In genomic region chr6:26743941-26744699, GRCh38 we compare ENCODE assay signal across 11 cellular contexts.
DNase-seq lines count a peak whose midpoint lies in the region; ATAC-seq, FAIRE-seq and TF ChIP-seq lines count a peak whose summit lies in the region.
"Had no signal": no experiment of that assay in that cellular context is flagged by ENCODE, and none has a peak within 500 bp of the region (broad histone marks: within the 10 kb centered on the region; RNA-seq: fewer than 3 reads in every experiment).

No MANE protein-coding gene starts in this region.

- CTCF ChIA-PET in activated naive CD4-positive, alpha-beta T cell treated with anti-CD3 and anti-CD28 coated beads for 36 hours (lab: Charles Lee) = no interaction called here

- peaks cover 8% of the 10 kb centered on the region for H3K9me3 Mint-ChIP-seq in activated naive CD4-positive, alpha-beta T cell treated with anti-CD3 and anti-CD28 coated beads for 36 hours

- DNase-seq in activated naive CD4-positive, alpha-beta T cell treated with anti-CD3 and anti-CD28 coated beads for 36 hours = no peak
- DNase-seq in activated naive CD4-positive, alpha-beta T cell (lab: John Stamatoyannopoulos, UW) = no peak
- DNase-seq in T-helper 17 cell (no peak), aorta (no peak), H54 (ENCODE audit: insufficient read length, low spot score) (no peak), UCSD-AML1 (lab: John Stamatoyannopoulos, UW; ENCODE audit: unreplicated experiment) (no peak)
- DNase-seq: NK-92 treated with Interleukin-12 subunit alpha and Interleukin-12 subunit beta, amount 100 ng/mL, for 24 hours had no signal

- H3K27me3 Mint-ChIP-seq in activated naive CD4-positive, alpha-beta T cell treated with anti-CD3 and anti-CD28 coated beads for 36 hours (ENCODE audit: low read depth) = peaks cover 48% of the 10 kb centered on the region
- H3K27me3 Mint-ChIP-seq in T-helper 17 cell = peaks cover 47% of the 10 kb centered on the region

- peaks cover 11% of the 10 kb centered on the region for H3K36me3 Mint-ChIP-seq in activated naive CD4-positive, alpha-beta T cell treated with anti-CD3 and anti-CD28 coated beads for 36 hours (ENCODE audit: low read depth)
- H3K36me3 Mint-ChIP-seq in T-helper 17 cell (ENCODE audit: low read depth) = peaks cover 3% of the 10 kb centered on the region

- no peak overlapping the region for H3K9ac ChIP-seq in skeletal muscle satellite cell (ENCODE audit: low read depth, low read length)

- H3K4me2 ChIP-seq in skeletal muscle satellite cell (ENCODE audit: low read length) = peak overlapping the region; percentile 59

- H3K4me1 Mint-ChIP-seq in activated naive CD4-positive, alpha-beta T cell treated with anti-CD3 and anti-CD28 coated beads for 36 hours (ENCODE audit: low read depth) = peaks cover 5% of the 10 kb centered on the region
- no peaks in the 10 kb centered on the region for H3K4me1 Mint-ChIP-seq in T-helper 17 cell
- H3K4me1 Mint-ChIP-seq: B cell had no signal

- peak overlapping the region; percentile 18 for H3K4me3 Mint-ChIP-seq in activated naive CD4-positive, alpha-beta T cell treated with anti-CD3 and anti-CD28 coated beads for 36 hours
- H3K4me3 Mint-ChIP-seq in T-helper 17 cell = peak overlapping the region; percentile 26
- H3K4me3 Mint-ChIP-seq: B cell had no signal

- H3K4me3 ChIP-seq in iPS-11a (ENCODE audit: low read depth, low read length) = peak overlapping the region; percentile 69
- H3K4me3 ChIP-seq in skeletal muscle satellite cell (ENCODE audit: low read length) = peak overlapping the region; percentile 27
- no peak overlapping the region for H3K4me3 ChIP-seq in aorta (ENCODE audit: low read length in 2 of 2)

- TF ChIP-seq POLR2A in H54 (IDR thresholded peaks at IDR 0.05; ENCODE audit: low read depth, low read length) = no peak

- 2 to 4% methylated on average over 27 of the region's 27 CpGs for WGBS in aorta, 2 donors

- no peak overlapping the region for H3K27ac ChIP-seq in aorta (ENCODE audit: low read depth in 1 of 2, low read length in 2 of 2)

- H3K36me3 ChIP-seq in skeletal muscle satellite cell (ENCODE audit: insufficient read depth, low read length) (no peaks in the 10 kb centered on the region), aorta (ENCODE audit: control insufficient read depth in 1 of 2, insufficient read depth in 2 of 2, low read length in 1 of 2) (no peaks in the 10 kb centered on the region)

- no peak overlapping the region for H3K27ac Mint-ChIP-seq in activated naive CD4-positive, alpha-beta T cell treated with anti-CD3 and anti-CD28 coated beads for 36 hours
- H3K27ac Mint-ChIP-seq in T-helper 17 cell = peak overlapping the region; percentile 87

- FAIRE-seq in H54 (lab: Jason Lieb, UNC) = no peak
- FAIRE-seq: TTC549 had no signal

- intact Hi-C loops in activated naive CD4-positive, alpha-beta T cell treated with anti-CD3 and anti-CD28 coated beads for 36 hours (cut with micrococcal nuclease) = no loop called here
- intact Hi-C loops in aorta (cut with DNase I) = no loop called here

- no peak for ATAC-seq in T-helper 17 cell
- no peak for ATAC-seq in aorta (ENCODE audit: low FRiP score)

- H3K9me3 ChIP-seq in T-helper 17 cell (ENCODE audit: control insufficient read depth, low read length, poor library complexity, severe bottlenecking) (peaks cover 9% of the 10 kb centered on the region), skeletal muscle satellite cell (replicated peaks; ENCODE audit: low read length) (no peaks in the 10 kb centered on the region), aorta (ENCODE audit: control insufficient read depth, low read length) (peaks cover 5% of the 10 kb centered on the region)

- H3K4me1 ChIP-seq in skeletal muscle satellite cell (ENCODE audit: control insufficient read depth, insufficient read depth, low read length) (peaks cover 4% of the 10 kb centered on the region), aorta (ENCODE audit: control insufficient read depth in 1 of 2, insufficient read depth in 2 of 2, low read length in 2 of 2) (no peaks in the 10 kb centered on the region)

- H3K27me3 ChIP-seq in skeletal muscle satellite cell (ENCODE audit: control insufficient read depth, insufficient read depth, low read length) (peaks cover 20% of the 10 kb centered on the region), aorta (ENCODE audit: control insufficient read depth in 1 of 2, insufficient read depth in 2 of 2, low read length in 1 of 2) (no peaks in the 10 kb centered on the region)

Comparison
In these comparisons a context has a peak if more than half of its experiments do, and no peak if none do; other contexts are left out.
1. H3K4me3 ChIP-seq: peak in iPS-11a (single experiment) and skeletal muscle satellite cell (single experiment); none in aorta (0 of 2).